In the genomic region with DNA sequence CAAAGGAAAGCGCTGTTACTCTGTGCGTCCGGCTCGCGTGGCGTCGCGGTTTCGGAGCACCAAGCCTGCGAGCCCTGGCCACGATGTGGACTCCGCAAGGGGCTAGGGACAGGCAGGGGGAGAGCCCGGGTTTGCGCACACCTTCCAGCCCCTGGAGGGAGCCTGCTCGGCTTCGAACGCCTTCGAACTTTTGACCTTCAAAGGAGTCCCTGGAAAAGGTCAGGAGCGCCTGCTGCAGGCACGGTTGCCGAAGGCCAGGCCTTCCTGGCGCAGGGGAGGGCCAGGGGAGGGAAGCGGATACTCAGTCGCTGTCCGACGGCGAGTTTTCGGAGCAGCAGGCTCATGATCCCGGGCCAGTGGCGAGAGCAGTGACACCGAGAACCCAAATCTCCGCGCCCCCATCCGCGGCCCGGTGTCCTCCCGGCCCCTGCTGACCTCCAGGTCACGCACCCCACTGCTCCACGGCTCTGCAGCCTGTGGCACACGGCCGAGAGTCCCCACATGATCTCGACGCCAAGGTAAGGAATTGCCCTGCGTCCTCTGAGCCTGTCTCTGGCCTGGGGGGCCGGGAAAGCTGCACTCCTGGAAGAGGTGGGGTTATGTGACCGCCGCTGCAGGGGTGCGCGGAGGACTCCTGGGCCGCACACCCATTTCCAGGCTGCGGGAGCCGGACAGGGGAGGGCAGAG, we compare ENCODE assay signal across 20 cellular contexts. TPM values are rescaled to one million over a fixed set of nuclear protein-coding genes. Genes with fewer than 3 reads are reported as not detected.
DNase-seq lines count a peak whose midpoint lies in the region; ATAC-seq, FAIRE-seq and TF ChIP-seq lines count a peak whose summit lies in the region.
"Had no signal": no experiment of that assay in that cellular context is flagged by ENCODE, and none has a peak within 500 bp of the region (broad histone marks: within the 10 kb centered on the region; RNA-seq: fewer than 3 reads in every experiment).

No MANE protein-coding gene starts in this region.

- intact Hi-C loops in Caco-2 (cut with micrococcal nuclease; ENCODE audit: unreplicated experiment): loop anchor here (2.0 kb wide), 1 partner anchor 49 kb away; no protein-coding TSS in a partner anchor
- intact Hi-C loops in endothelial cell of umbilical vein (cut with micrococcal nuclease): loop anchor here (5.0 kb wide), 2 partner anchors 155 to 230 kb away; no protein-coding TSS in a partner anchor
- intact Hi-C loops in heart right ventricle (cut with DNase I): no loop called here

- FAIRE-seq in endothelial cell of umbilical vein (lab: Jason Lieb, UNC): no peak
- FAIRE-seq: kidney, RCC 7860 had no signal

- POLR2A ChIA-PET in Caco-2 (lab: Charles Lee): no interaction called here
- POLR2A ChIA-PET in HEK293 (lab: Yijun Ruan, JAX): no interaction called here
- POLR2A ChIA-PET in endothelial cell of umbilical vein (lab: Charles Lee): no interaction called here

- peaks cover 7% of the 10 kb centered on the region for H3K4me1 Mint-ChIP-seq in Caco-2 (ENCODE audit: low read depth, unreplicated experiment)
- peaks cover 43% of the 10 kb centered on the region for H3K4me1 Mint-ChIP-seq in nephron

- no peak overlapping the region for H3K9ac ChIP-seq in endothelial cell of umbilical vein (replicated peaks; ENCODE audit: extremely low read depth, insufficient read depth, low read length)

- CTCF ChIA-PET in Caco-2 (lab: Charles Lee) (no interaction called here), HEK293 (lab: Yijun Ruan, JAX) (no interaction called here), endothelial cell of umbilical vein (lab: Charles Lee) (no interaction called here)

- no peak overlapping the region for H2AFZ ChIP-seq in endothelial cell of umbilical vein (ENCODE audit: low read depth, low read length)

- H3K36me3 ChIP-seq in Caco-2 (ENCODE audit: control insufficient read depth, insufficient read depth, low read length) (no peaks in the 10 kb centered on the region), HEK293 (ENCODE audit: control insufficient read depth in 2 of 2, insufficient read depth in 1 of 2, low read length in 2 of 2) (no peaks in the 10 kb centered on the region), endothelial cell of umbilical vein (ENCODE audit: control insufficient read depth in 2 of 2, extremely low read depth in 1 of 2, insufficient read depth in 2 of 2, low read length in 2 of 2) (no peaks in the 10 kb centered on the region), heart right ventricle (no peaks in the 10 kb centered on the region)
- H3K36me3 ChIP-seq: ascending aorta had no signal

- H3K9me3 ChIP-seq in Caco-2 (no peaks in the 10 kb centered on the region), HEK293 (ENCODE audit: control insufficient read depth, insufficient read depth, low read depth, low read length) (no peaks in the 10 kb centered on the region), endothelial cell of umbilical vein (replicated peaks; ENCODE audit: control insufficient read depth, insufficient read depth, low read length) (no peaks in the 10 kb centered on the region), heart right ventricle (no peaks in the 10 kb centered on the region)
- H3K9me3 ChIP-seq: ascending aorta had no signal

- H3K9me3 Mint-ChIP-seq in Caco-2 (ENCODE audit: unreplicated experiment) (no peaks in the 10 kb centered on the region), nephron (no peaks in the 10 kb centered on the region)
- H3K9me3 Mint-ChIP-seq: activated T-helper 2 cell treated with anti-CD3 and anti-CD28 coated beads, Interferon-gamma antibody, Interleukin-2, Interleukin-4, amounts not matched to agents 10 μg/mL and 5 μg/mL and 100 μg/mL, durations not matched to agents 14 hours and 24 hours and 36 hours; natural killer cell; stimulated activated naive CD8-positive, alpha-beta T cell treated with anti-CD3 and anti-CD28 coated beads, Interleukin-15, amount 100 ng/mL, for 72 hours had no signal

- dilution Hi-C loops in endothelial cell of umbilical vein (cut with MboI; ENCODE audit: extremely low pct_ligation_motif_present, low sequenced_read_pairs): no loop called here

- H3K27me3 Mint-ChIP-seq in Caco-2 (ENCODE audit: insufficient read depth, unreplicated experiment) (no peaks in the 10 kb centered on the region), nephron (ENCODE audit: low read depth) (peaks cover 97% of the 10 kb centered on the region)

- 6 to 8% methylated on average over 52 of the region's 52 CpGs for WGBS in heart right ventricle, 2 donors

- no peaks in the 10 kb centered on the region for H3K9me1 ChIP-seq in endothelial cell of umbilical vein (replicated peaks; ENCODE audit: control insufficient read depth, extremely low read depth, insufficient read depth, low read length)

- H3K4me3 Mint-ChIP-seq in Caco-2 (ENCODE audit: unreplicated experiment) (peak overlapping the region; percentile 78), nephron (peak overlapping the region; percentile 48 to 67 (median 60))
- H3K4me3 Mint-ChIP-seq: activated CD4-positive, alpha-beta T cell treated with anti-CD3 and anti-CD28 coated beads, Interleukin-2, amount 10 ng/mL, durations not matched to agents 24 days and 14 days; CD4-positive, CD25-positive, alpha-beta regulatory T cell; natural killer cell had no signal

- ATAC-seq in heart right ventricle: no peak
- ATAC-seq: natural killer cell; stimulated activated naive CD8-positive, alpha-beta T cell treated with anti-CD3 and anti-CD28 coated beads, Interleukin-15, amount 100 ng/mL, for 72 hours had no signal

- H3K4me3 ChIP-seq in Caco-2 (ENCODE audit: low read depth, low read length) (peak overlapping the region; percentile 85), HEK293 (ENCODE audit: low read depth, low read length) (no peak overlapping the region), endothelial cell of umbilical vein (replicated peaks in 1 of 3; ENCODE audit: insufficient read depth in 1 of 3, low read depth in 1 of 3, low read length in 3 of 3) (no peak overlapping the region), heart right ventricle (peak overlapping the region in 3 of 10 donors; percentile 43 to 51 (median 49))

- H3K4me2 ChIP-seq in endothelial cell of umbilical vein (ENCODE audit: insufficient read depth, low read length): no peak overlapping the region

- no peak for TF ChIP-seq POLR2A in endothelial cell of umbilical vein (IDR thresholded peaks at IDR 0.05; ENCODE audit: low read depth, low read length)

- H3K4me1 ChIP-seq in Caco-2 (no peaks in the 10 kb centered on the region), HEK293 (ENCODE audit: control insufficient read depth, insufficient read depth, low read length) (peaks cover 4% of the 10 kb centered on the region; the same call in 1 of the 2 replicates), endothelial cell of umbilical vein (ENCODE audit: control insufficient read depth, extremely low read depth, insufficient read depth, low read length) (peaks cover 26% of the 10 kb centered on the region), heart right ventricle (peaks cover 18 to 74% (median 59%) of the 10 kb centered on the region in 9 donors)

- H3K27ac ChIP-seq in HEK293 (ENCODE audit: extremely low read depth, low read depth, low read length) (no peak overlapping the region), endothelial cell of umbilical vein (ENCODE audit: insufficient read depth, low read depth, low read length) (no peak overlapping the region), heart right ventricle (no peak overlapping the region)
- H3K27ac ChIP-seq: ascending aorta had no signal

- H3K79me2 ChIP-seq in endothelial cell of umbilical vein (ENCODE audit: control insufficient read depth, insufficient read depth, low read length): no peaks in the 10 kb centered on the region

- BruUV-seq in Caco-2 (replicated peaks; lab: Mats Ljungman, UMichigan): no TSS peak
- BruUV-seq in endothelial cell of umbilical vein (replicated peaks; lab: Mats Ljungman, UMichigan): no TSS peak

- no peaks in the 10 kb centered on the region for H3K27me3 ChIP-seq in Caco-2 (replicated peaks; ENCODE audit: control insufficient read depth, insufficient read depth, low read length)
- peaks cover 87 to 98% of the 10 kb centered on the region in 2 experiments for H3K27me3 ChIP-seq in endothelial cell of umbilical vein (ENCODE audit: control insufficient read depth in 2 of 2, insufficient read depth in 2 of 2, low read length in 2 of 2)
- H3K27me3 ChIP-seq in heart right ventricle: peaks cover 93 to 100% (median 100%) of the 10 kb centered on the region in 7 donors

- H3K27ac Mint-ChIP-seq in Caco-2 (ENCODE audit: unreplicated experiment) (no peak overlapping the region), nephron (peak overlapping the region in 1 of 3 experiments; percentile 20)
- H3K27ac Mint-ChIP-seq: activated CD4-positive, alpha-beta T cell treated with anti-CD3 and anti-CD28 coated beads, Interleukin-2, amount 10 ng/mL, durations not matched to agents 24 days and 14 days; activated T-helper 2 cell treated with anti-CD3 and anti-CD28 coated beads, Interferon-gamma antibody, Interleukin-2, Interleukin-4, amounts not matched to agents 10 μg/mL and 5 μg/mL and 100 μg/mL, durations not matched to agents 14 hours and 24 hours and 36 hours; CD4-positive, CD25-positive, alpha-beta regulatory T cell; natural killer cell; stimulated activated naive CD8-positive, alpha-beta T cell treated with anti-CD3 and anti-CD28 coated beads, Interleukin-15, amount 100 ng/mL, for 72 hours had no signal

- no peaks in the 10 kb centered on the region for H4K20me1 ChIP-seq in endothelial cell of umbilical vein (replicated peaks; ENCODE audit: control insufficient read depth, extremely low read depth, insufficient read depth, low read length)

- peaks cover 4% of the 10 kb centered on the region for H3K36me3 Mint-ChIP-seq in Caco-2 (ENCODE audit: insufficient read depth, unreplicated experiment)
- H3K36me3 Mint-ChIP-seq in nephron (ENCODE audit: low read depth): no peaks in the 10 kb centered on the region
- H3K36me3 Mint-ChIP-seq: CD4-positive, CD25-positive, alpha-beta regulatory T cell; natural killer cell had no signal

- no peak for TF ChIP-seq CTCF in Caco-2 (IDR thresholded peaks at IDR 0.05; ENCODE audit: insufficient read depth in 1 of 2, low read depth in 1 of 2, low read length in 1 of 2, severe bottlenecking in 1 of 2, unreplicated experiment in 1 of 2)
- no peak for TF ChIP-seq CTCF in HEK293 (tag by site-specific recombination; IDR thresholded peaks at IDR 0.05)
- no peak for TF ChIP-seq CTCF in endothelial cell of umbilical vein (IDR thresholded peaks at IDR 0.05; ENCODE audit: extremely low read depth in 1 of 2, insufficient read depth in 1 of 2, low read depth in 1 of 2, low read length in 2 of 2)
- TF ChIP-seq CTCF in nephron (IDR thresholded peaks at IDR 0.05; ENCODE audit: unreplicated experiment in 3 of 3): no peak
- no peak for TF ChIP-seq CTCF in heart right ventricle (IDR thresholded peaks at IDR 0.05)

- no peak for DNase-seq in Caco-2
- DNase-seq in endothelial cell of umbilical vein (ENCODE audit: low read depth, low spot score): no peak
- no peak for DNase-seq in GF-D8 (lab: John Stamatoyannopoulos, UW)
- no peak for DNase-seq in NCI-H2227 (lab: John Stamatoyannopoulos, UW; ENCODE audit: unreplicated experiment)
- DNase-seq in hippocampal formation (lab: John Stamatoyannopoulos, UW): no peak
- no peak for DNase-seq in heart right ventricle
- DNase-seq: activated CD4-positive, alpha-beta T cell treated with anti-CD3 and anti-CD28 coated beads, Interleukin-2, amount 10 ng/mL, durations not matched to agents 24 days and 14 days; CD4-positive, CD25-positive, alpha-beta regulatory T cell; dermis blood vessel endothelial cell; foreskin fibroblast; natural killer cell; NCI-H510A treated with DMSO at 0.1 percent for 48 hours had no signal

RNA-seq across cellular contexts. Expression of gene SIM2, which starts 1.3 kb away (rescaled TPM):
- 9.4 and 11.5 TPM in 2 replicates for total RNA-seq in Caco-2 (2022)
- not detected in 2 replicates for total RNA-seq in endothelial cell of umbilical vein
- polyA plus RNA-seq in endothelial cell of umbilical vein: not detected in 2 replicates
- not detected in 2 replicates for polyA plus RNA-seq in endothelial cell of umbilical vein (2011; cell fraction: cytosol; rRNA removed)
- polyA plus RNA-seq in endothelial cell of umbilical vein (2011; cell fraction: nucleus; rRNA removed): not detected in 2 replicates
- 0.04 and 0.14 TPM in 2 replicates for polyA plus RNA-seq in endothelial cell of umbilical vein (2012)
- not detected in 2 replicates for polyA minus RNA-seq in endothelial cell of umbilical vein
- polyA minus RNA-seq in endothelial cell of umbilical vein (2011; cell fraction: cytosol; rRNA and poly(A)+ RNA removed): 5.3 TPM
- polyA minus RNA-seq in endothelial cell of umbilical vein (2011; cell fraction: nucleus; rRNA and poly(A)+ RNA removed): not detected in 2 replicates
- total RNA-seq in heart right ventricle: under 1 TPM in 2 of 10 donors, not detected in 8; 0.15 to 0.16 TPM
- under 1 TPM in 1 of 2 donors, not detected in 1; 0.01 TPM for polyA plus RNA-seq in heart right ventricle
- total RNA-seq: ascending aorta; CD4-positive, CD25-positive, alpha-beta regulatory T cell; natural killer cell; T-helper 2 cell treated with Interferon-gamma antibody and Interleukin-4, amounts not matched to agents 100 ng/mL and 5 ng/mL, for 36 hours had no signal

Comparison
In these comparisons a context has a peak if more than half of its experiments do, and no peak if none do; other contexts are left out.
1. intact Hi-C loops: an anchor here in Caco-2 (2.0 kb wide) and endothelial cell of umbilical vein (5.0 kb wide); none called in heart right ventricle.